Comparison of ENCODE assay signal across 14 cellular contexts in genomic region chr15:42891569-42891968, GRCh38. TPM values are rescaled to one million over a fixed set of nuclear protein-coding genes. Genes with fewer than 3 reads are reported as not detected.
A peak's percentile ranks its signal among the peaks of the same experiment; 100 is the strongest.
DNase-seq lines count a peak whose midpoint lies in the region; ATAC-seq and TF ChIP-seq lines count a peak whose summit lies in the region.
"Had no signal": no experiment of that assay in that cellular context is flagged by ENCODE, and none has a peak within 500 bp of the region (broad histone marks: within the 10 kb centered on the region; RNA-seq: fewer than 3 reads in every experiment).

No MANE protein-coding gene starts in this region.

- H3K36me3 Mint-ChIP-seq in chondrocyte (ENCODE audit: low read depth), result peaks cover 7% of the 10 kb centered on the region

- no peak overlapping the region for H4K91ac ChIP-seq in mesenchymal stem cell (ENCODE audit: low read length)

- peaks cover 13% of the 10 kb centered on the region for H3K4me1 Mint-ChIP-seq in chondrocyte (ENCODE audit: low read depth)

- no peak overlapping the region for H4K8ac ChIP-seq in mesenchymal stem cell (ENCODE audit: low read length)

- no peaks in the 10 kb centered on the region for H3K9me2 ChIP-seq in Karpas-422 (replicated peaks; ENCODE audit: insufficient read depth, low read length)

- H4K20me1 ChIP-seq in Karpas-422 (ENCODE audit: insufficient read depth, low read depth, low read length), result no peaks in the 10 kb centered on the region

- H3K4me3 ChIP-seq in AG10803 (ENCODE audit: low read length), result no peak overlapping the region
- peak overlapping the region; percentile 44 for H3K4me3 ChIP-seq in Karpas-422 (ENCODE audit: low read length)
- H3K4me3 ChIP-seq in mesenchymal stem cell (ENCODE audit: insufficient read depth in 1 of 2, low read depth in 1 of 2, low read length in 2 of 2), result no peak overlapping the region
- H3K4me3 ChIP-seq: ascending aorta, dorsolateral prefrontal cortex had no signal

- no peak overlapping the region for H2AK5ac ChIP-seq in mesenchymal stem cell (ENCODE audit: low read length, severe bottlenecking)

- H3K23ac ChIP-seq in mesenchymal stem cell (ENCODE audit: low read length in 2 of 2), result no peak overlapping the region

- peak overlapping the region; percentile 81 for H3K27ac Mint-ChIP-seq in chondrocyte (ENCODE audit: unreplicated experiment)
- H3K27ac Mint-ChIP-seq: natural killer cell treated with Interleukin-12 subunit alpha and Interleukin-12 subunit beta and Interleukin-15 and Interleukin-18, amount 100 ng/mL, for 72 hours had no signal

- no peaks in the 10 kb centered on the region for H3K27me3 Mint-ChIP-seq in chondrocyte (ENCODE audit: low read depth)
- H3K27me3 Mint-ChIP-seq: natural killer cell treated with Interleukin-12 subunit alpha and Interleukin-12 subunit beta and Interleukin-15 and Interleukin-18, amount 100 ng/mL, for 72 hours had no signal

- TF ChIP-seq CTCF in AG10803 (conservative IDR thresholded peaks at IDR 0.05; ENCODE audit: low read length), result no peak
- TF ChIP-seq CTCF in chondrocyte (IDR thresholded peaks at IDR 0.05), result no peak

- peak overlapping the region; percentile 79 for H3K4me2 ChIP-seq in Karpas-422 (ENCODE audit: low read depth, low read length, poor library complexity, severe bottlenecking)
- no peak overlapping the region for H3K4me2 ChIP-seq in mesenchymal stem cell (ENCODE audit: low read length, poor library complexity, severe bottlenecking)

- H3K79me2 ChIP-seq in Karpas-422 (ENCODE audit: low read length), result peaks cover 80% of the 10 kb centered on the region

- H3K14ac ChIP-seq in mesenchymal stem cell (ENCODE audit: low read length in 2 of 2), result no peak overlapping the region

- peak overlapping the region; percentile 64 for H3K27ac ChIP-seq in Karpas-422 (ENCODE audit: low read length)
- H3K27ac ChIP-seq in mesenchymal stem cell (ENCODE audit: low read length, poor library complexity, severe bottlenecking), result peak overlapping the region; percentile 63
- H3K27ac ChIP-seq: ascending aorta, dorsolateral prefrontal cortex had no signal

- no peak overlapping the region for H3K4me3 Mint-ChIP-seq in chondrocyte (ENCODE audit: unreplicated experiment)
- H3K4me3 Mint-ChIP-seq: natural killer cell treated with Interleukin-12 subunit alpha and Interleukin-12 subunit beta and Interleukin-15 and Interleukin-18, amount 100 ng/mL, for 72 hours had no signal

- 96% methylated on average over 2 of the region's 3 CpGs for WGBS in mesenchymal stem cell

- H3K4ac ChIP-seq in mesenchymal stem cell (ENCODE audit: low read depth in 1 of 2, low read length in 2 of 2), result no peak overlapping the region

- no peak overlapping the region for H2BK15ac ChIP-seq in mesenchymal stem cell (ENCODE audit: low read depth, poor library complexity, severe bottlenecking)

- H3K27me3 ChIP-seq in Karpas-422 (ENCODE audit: low read length) (no peaks in the 10 kb centered on the region), mesenchymal stem cell (ENCODE audit: control insufficient read depth in 1 of 2, insufficient read depth in 1 of 2, low read length in 2 of 2) (no peaks in the 10 kb centered on the region)
- H3K27me3 ChIP-seq: ascending aorta, dorsolateral prefrontal cortex had no signal

- no peak for ATAC-seq in GM21515 (IDR thresholded peaks at IDR 0.05; ENCODE audit: unreplicated experiment)
- ATAC-seq: natural killer cell treated with Interleukin-12 subunit alpha and Interleukin-12 subunit beta and Interleukin-15 and Interleukin-18, amount 100 ng/mL, for 72 hours had no signal

- H2BK5ac ChIP-seq in mesenchymal stem cell (ENCODE audit: low read depth, low read length, poor library complexity, severe bottlenecking), result no peak overlapping the region

- H3K9ac ChIP-seq in Karpas-422 (ENCODE audit: low read length) (peak overlapping the region; percentile 50), mesenchymal stem cell (ENCODE audit: low read length) (no peak overlapping the region)

- H3K9me3 Mint-ChIP-seq in chondrocyte (ENCODE audit: low read depth), result peaks cover 8% of the 10 kb centered on the region

- DNase-seq in AG10803 (ENCODE audit: low read depth) (peak; percentile 15), Karpas-422 (peak; percentile 82), chondrocyte (ENCODE audit: low spot score) (no peak), mesenchymal stem cell (no peak), KG1 (lab: John Stamatoyannopoulos, UW) (no peak), SHP77 (lab: John Stamatoyannopoulos, UW) (no peak), T-helper 1 cell (no peak)
- DNase-seq: activated gamma-delta T cell, dorsolateral prefrontal cortex, NCI-H2029 treated with DMSO at 0.1 percent for 48 hours, NCI-H526 treated with DMSO at 0.1 percent for 48 hours had no signal

- no peak overlapping the region for H2BK120ac ChIP-seq in mesenchymal stem cell (ENCODE audit: low read depth, low read length)

- H3K4me1 ChIP-seq in Karpas-422 (ENCODE audit: low read length) (peaks cover 19% of the 10 kb centered on the region), mesenchymal stem cell (ENCODE audit: control insufficient read depth, insufficient read depth, low read depth, low read length) (peaks cover 5% of the 10 kb centered on the region)

- no peak overlapping the region for H2AFZ ChIP-seq in Karpas-422 (ENCODE audit: low read length)
- H2AFZ ChIP-seq in mesenchymal stem cell (ENCODE audit: low read depth, low read length), result no peak overlapping the region

- no peak overlapping the region for H2BK12ac ChIP-seq in mesenchymal stem cell (ENCODE audit: low read length in 2 of 2)

- H3K79me1 ChIP-seq in mesenchymal stem cell (replicated peaks; ENCODE audit: low read length, poor library complexity, severe bottlenecking), result peaks cover 28% of the 10 kb centered on the region

- H3K36me3 ChIP-seq in Karpas-422 (ENCODE audit: insufficient read depth, low read length) (no peaks in the 10 kb centered on the region), mesenchymal stem cell (ENCODE audit: control insufficient read depth in 1 of 2, insufficient read depth in 2 of 2, low read depth in 1 of 2, low read length in 2 of 2) (no peaks in the 10 kb centered on the region)
- H3K36me3 ChIP-seq: ascending aorta had no signal

- peaks cover 10% of the 10 kb centered on the region; the same call in 1 of the 2 replicates for H3K9me3 ChIP-seq in Karpas-422 (ENCODE audit: low read length)
- peaks cover 7% of the 10 kb centered on the region for H3K9me3 ChIP-seq in mesenchymal stem cell (ENCODE audit: control insufficient read depth, low read length)
- H3K9me3 ChIP-seq: ascending aorta had no signal

- no peak overlapping the region for H3K18ac ChIP-seq in mesenchymal stem cell (ENCODE audit: low read depth in 1 of 2, low read length in 2 of 2)

RNA-seq across cellular contexts. Expression of gene TTBK2, which starts 29.0 kb away (rescaled TPM):
- 13.8 and 33.8 TPM in 2 replicates for total RNA-seq in Karpas-422 (2014; rRNA removed; shearing (Covaris generic); ENCODE audit: low replicate concordance)
- 19.7 to 29.3 TPM (median 20.5 TPM) in 3 replicates for total RNA-seq in chondrocyte
- polyA plus RNA-seq in mesenchymal stem cell (2013, experiment 1 of 2), result 3.6 TPM
- 3.3 TPM for polyA plus RNA-seq in mesenchymal stem cell (2013, experiment 2 of 2)

Comparison
In these comparisons a context has a peak if more than half of its experiments do, and no peak if none do; other contexts are left out.
1. DNase-seq: peak in AG10803 (single experiment) and Karpas-422 (single experiment); none in chondrocyte (single experiment), mesenchymal stem cell (single experiment), KG1 (single experiment), SHP77 (0 of 2) and T-helper 1 cell (0 of 5).